8 cellular contexts compared by ENCODE assay signal in the genomic region with DNA sequence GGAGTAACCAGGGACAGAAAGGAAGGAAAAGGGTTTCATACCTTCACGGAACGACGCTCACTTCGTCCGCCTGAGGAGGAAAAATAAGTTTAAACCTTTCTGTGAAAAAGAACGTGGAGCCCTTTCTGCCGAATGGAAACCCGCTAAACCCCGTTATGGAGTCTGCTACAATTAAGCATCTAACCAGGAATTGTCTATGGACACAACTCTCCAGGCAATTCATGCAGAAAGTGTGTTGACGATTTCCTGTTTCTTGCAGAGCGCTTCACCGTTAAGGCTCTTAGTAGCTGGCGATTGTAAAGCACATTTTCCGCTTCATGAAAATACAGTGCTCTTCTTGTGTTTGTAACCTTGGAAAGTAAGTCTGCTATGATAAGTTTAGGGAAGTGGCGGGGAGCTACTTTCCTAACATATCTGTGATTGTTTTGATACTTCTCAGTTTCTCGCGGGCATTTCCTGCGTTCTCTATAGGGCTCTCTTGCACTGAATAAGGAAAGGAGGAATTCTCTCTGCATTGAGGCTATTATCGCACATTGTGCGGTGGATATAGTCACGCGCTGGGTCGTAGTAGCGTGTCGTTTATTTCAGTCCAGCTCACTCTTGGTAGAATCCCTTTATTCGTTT. TPM values are rescaled to one million over a fixed set of nuclear protein-coding genes. Genes with fewer than 3 reads are reported as not detected.
DNase-seq lines count a peak whose midpoint lies in the region; ATAC-seq and TF ChIP-seq lines count a peak whose summit lies in the region.

No MANE protein-coding gene starts in this region.

- H3K36me3 ChIP-seq in WERI-Rb-1 (peaks cover 25% of the 10 kb centered on the region), hepatocyte (replicated peaks; ENCODE audit: insufficient read depth, low read depth) (no peaks in the 10 kb centered on the region), stomach (peaks cover 0 to 35% (median 29%) of the 10 kb centered on the region in 4 donors)

- peaks cover 26% of the 10 kb centered on the region for H4K20me1 ChIP-seq in hepatocyte (ENCODE audit: insufficient read depth, poor library complexity, severe bottlenecking)

- peak; percentile 47 for DNase-seq in NCI-H2171 treated with DMSO at 0.1 percent for 48 hours (lab: John Stamatoyannopoulos, UW)
- no peak for DNase-seq in NCI-H2171 (lab: John Stamatoyannopoulos, UW)
- no peak for DNase-seq in WERI-Rb-1
- DNase-seq in hepatocyte (ENCODE audit: low spot score), result no peak
- no peak for DNase-seq in stomach
- no peak for DNase-seq in NCI-H2081 treated with DMSO at 0.1 percent for 48 hours (lab: John Stamatoyannopoulos, UW)
- no peak for DNase-seq in mesenteric fat pad (ENCODE audit: low spot score)

- no peak for TF ChIP-seq POLR2A in stomach (IDR thresholded peaks at IDR 0.05)

- peak overlapping the region; percentile 95 for H3K4me3 ChIP-seq in WERI-Rb-1 (ENCODE audit: low read depth, low read length)
- H3K4me3 ChIP-seq in hepatocyte, result peak overlapping the region; percentile 88
- peak overlapping the region; percentile 88 to 99 (median 96) for H3K4me3 ChIP-seq in stomach

- H3K4me1 ChIP-seq in hepatocyte (ENCODE audit: insufficient read depth) (peaks cover 11% of the 10 kb centered on the region), stomach (peaks cover 36 to 69% (median 52%) of the 10 kb centered on the region in 4 donors)

- intact Hi-C loops in stomach (cut with DNase I; ENCODE audit: low total_unique reads), result no loop called here

- peak; percentile 1 for ATAC-seq in HG02885 (IDR thresholded peaks at IDR 0.05; ENCODE audit: poor library complexity, unreplicated experiment)

- peak overlapping the region; percentile 79 for H3K4me2 ChIP-seq in hepatocyte

- TF ChIP-seq EP300 in stomach (IDR thresholded peaks at IDR 0.05), result no peak

- H3K27me3 ChIP-seq in WERI-Rb-1 (ENCODE audit: insufficient read depth, low read depth, severe bottlenecking) (no peaks in the 10 kb centered on the region), hepatocyte (no peaks in the 10 kb centered on the region), stomach (no peaks in the 10 kb centered on the region)

- no peak for TF ChIP-seq CTCF in WERI-Rb-1 (IDR thresholded peaks at IDR 0.05; ENCODE audit: low read depth, low read length)
- no peak for TF ChIP-seq CTCF in hepatocyte (IDR thresholded peaks at IDR 0.05; ENCODE audit: poor library complexity)
- no peak for TF ChIP-seq CTCF in stomach (IDR thresholded peaks at IDR 0.05)

- H3K9me2 ChIP-seq in hepatocyte (replicated peaks; ENCODE audit: insufficient read depth), result no peaks in the 10 kb centered on the region

- H3K9me3 ChIP-seq in WERI-Rb-1 (ENCODE audit: severe bottlenecking) (no peaks in the 10 kb centered on the region), hepatocyte (ENCODE audit: low read depth) (no peaks in the 10 kb centered on the region), stomach (no peaks in the 10 kb centered on the region)

- peak overlapping the region; percentile 84 for H3K27ac ChIP-seq in WERI-Rb-1
- H3K27ac ChIP-seq in hepatocyte, result peak overlapping the region; percentile 95
- peak overlapping the region; percentile 83 to 99 (median 98) for H3K27ac ChIP-seq in stomach

- WGBS in hepatocyte (ENCODE audit: low lambda C conversion rate, missing lambda C conversion rate), result 1% methylated on average over 26 of the region's 26 CpGs
- 0 to 1% (median 0%) methylated on average over 26 of the region's 26 CpGs for WGBS in stomach, 5 donors

- H2AFZ ChIP-seq in hepatocyte, result peak overlapping the region; percentile 89

- peaks cover 83% of the 10 kb centered on the region for H3K79me2 ChIP-seq in hepatocyte

RNA-seq across cellular contexts. Expression of gene PPP4R3B, which starts 0.7 kb away (rescaled TPM):
- 54.0 and 54.3 TPM in 2 replicates for total RNA-seq in hepatocyte
- 29.6 and 30.1 TPM in 2 replicates for polyA plus RNA-seq in hepatocyte
- total RNA-seq in stomach, result 100 to 1,000 TPM in 1 of 5 donors, 10 to 100 TPM in 4; 31.5 to 110 (median 66.3) TPM
- polyA plus RNA-seq in stomach, result 10 to 100 TPM; 17.4 to 31.3 (median 25.0) TPM
- 63.2 TPM for total RNA-seq in mesenteric fat pad
